ENCODE assay signal across 8 cellular contexts in genomic region chr12:91355150-91356006, GRCh38.
DNase-seq lines count a peak whose midpoint lies in the region; ATAC-seq and TF ChIP-seq lines count a peak whose summit lies in the region.

No MANE protein-coding gene starts in this region.

- no peak overlapping the region for H3K4me3 Mint-ChIP-seq in activated CD8-positive, alpha-beta T cell treated with anti-CD3 and anti-CD28 coated beads, Interleukin-2, amount 10 ng/mL, durations not matched to agents 7 days and 5 days
- no peak overlapping the region for H3K4me3 Mint-ChIP-seq in naive B cell

- H3K4me1 ChIP-seq in esophagus squamous epithelium, result peaks cover 0 to 12% (median 0%) of the 10 kb centered on the region in 3 donors
- no peaks in the 10 kb centered on the region for H3K4me1 ChIP-seq in thoracic aorta (ENCODE audit: control insufficient read depth in 1 of 2, low read depth in 2 of 2)

- no peak overlapping the region for H3K27ac Mint-ChIP-seq in activated CD8-positive, alpha-beta T cell treated with anti-CD3 and anti-CD28 coated beads, Interleukin-2, amount 10 ng/mL, durations not matched to agents 7 days and 5 days
- no peak overlapping the region for H3K27ac Mint-ChIP-seq in naive B cell

- DNase-seq in COR-L47 (lab: John Stamatoyannopoulos, UW) (peak; percentile 56), NCI-H526 treated with DMSO at 0.1 percent for 48 hours (lab: John Stamatoyannopoulos, UW) (peak; percentile 41), esophagus squamous epithelium (lab: John Stamatoyannopoulos, UW) (no peak), naive B cell (peak; percentile 11), thoracic aorta (ENCODE audit: low spot score) (peak; percentile 14)
- DNase-seq in activated CD8-positive, alpha-beta T cell treated with anti-CD3 and anti-CD28 coated beads, Interleukin-2, amount 10 ng/mL, durations not matched to agents 7 days and 5 days, result peak; percentile 61

- 28 to 35% methylated on average over 8 of the region's 8 CpGs for WGBS in esophagus squamous epithelium, 2 donors

- H3K9me3 ChIP-seq in esophagus squamous epithelium, result no peaks in the 10 kb centered on the region
- H3K9me3 ChIP-seq in thoracic aorta, result no peaks in the 10 kb centered on the region

- TF ChIP-seq POLR2A in esophagus squamous epithelium (IDR thresholded peaks at IDR 0.05), result no peak

- POLR2A ChIA-PET in activated CD8-positive, alpha-beta T cell treated with anti-CD3 and anti-CD28 coated beads, Interleukin-2, amount 10 ng/mL, durations not matched to agents 7 days and 5 days (lab: Charles Lee), result no interaction called here

- intact Hi-C loops in esophagus squamous epithelium (cut with DNase I), result loop anchor here (10.0 kb wide), 1 partner anchor 381 kb away; no protein-coding TSS in a partner anchor

- CTCF ChIA-PET in activated CD8-positive, alpha-beta T cell treated with anti-CD3 and anti-CD28 coated beads, Interleukin-2, amount 10 ng/mL, durations not matched to agents 7 days and 5 days (lab: Charles Lee), result interaction anchor here (0.5 to 3.1 kb wide), 8 partner anchors 11 to 377 kb away, joined by 3 to 10 read pairs (median 5); no protein-coding TSS in a partner anchor

- no peaks in the 10 kb centered on the region for H3K4me1 Mint-ChIP-seq in activated CD8-positive, alpha-beta T cell treated with anti-CD3 and anti-CD28 coated beads, Interleukin-2, amount 10 ng/mL, durations not matched to agents 7 days and 5 days (ENCODE audit: low read depth)
- H3K4me1 Mint-ChIP-seq in naive B cell, result no peaks in the 10 kb centered on the region

- no peaks in the 10 kb centered on the region for H3K36me3 ChIP-seq in esophagus squamous epithelium
- H3K36me3 ChIP-seq in thoracic aorta, result no peaks in the 10 kb centered on the region

- H3K4me3 ChIP-seq in esophagus squamous epithelium (no peak overlapping the region), thoracic aorta (no peak overlapping the region)

- H3K27me3 Mint-ChIP-seq in activated CD8-positive, alpha-beta T cell treated with anti-CD3 and anti-CD28 coated beads, Interleukin-2, amount 10 ng/mL, durations not matched to agents 7 days and 5 days (ENCODE audit: low read depth), result peaks cover 14% of the 10 kb centered on the region
- H3K27me3 Mint-ChIP-seq in naive B cell, result peaks cover 16 to 24% (median 23%) of the 10 kb centered on the region in 3 donors

- H3K9me3 Mint-ChIP-seq in activated CD8-positive, alpha-beta T cell treated with anti-CD3 and anti-CD28 coated beads, Interleukin-2, amount 10 ng/mL, durations not matched to agents 7 days and 5 days (ENCODE audit: insufficient read depth), result no peaks in the 10 kb centered on the region
- peaks cover 0 to 4% (median 0%) of the 10 kb centered on the region in 7 donors for H3K9me3 Mint-ChIP-seq in naive B cell

- ATAC-seq in GM19328 (IDR thresholded peaks at IDR 0.05; ENCODE audit: unreplicated experiment) (peak; percentile 87), HG03354 (IDR thresholded peaks at IDR 0.05; ENCODE audit: poor library complexity, severe bottlenecking, unreplicated experiment) (peak; percentile 98), naive B cell (ENCODE audit: low read depth in 2 of 2) (peak; percentile 65 to 81), thoracic aorta (ENCODE audit: insufficient number of reproducible peaks, low FRiP score, low read depth) (peak; percentile 85)
- peak; percentile 85 for ATAC-seq in activated CD8-positive, alpha-beta T cell treated with anti-CD3 and anti-CD28 coated beads, Interleukin-2, amount 10 ng/mL, durations not matched to agents 7 days and 5 days

- TF ChIP-seq CTCF in esophagus squamous epithelium (IDR thresholded peaks at IDR 0.05) (peak in 5 of 6 experiments; percentile 73 to 85 (median 82)), thoracic aorta (IDR thresholded peaks at IDR 0.05) (peak; percentile 82)

- H3K27ac ChIP-seq in esophagus squamous epithelium (no peak overlapping the region), thoracic aorta (no peak overlapping the region)

- H3K27me3 ChIP-seq in esophagus squamous epithelium (no peaks in the 10 kb centered on the region), thoracic aorta (replicated peaks; ENCODE audit: insufficient read depth) (no peaks in the 10 kb centered on the region)

- no peaks in the 10 kb centered on the region for H3K36me3 Mint-ChIP-seq in activated CD8-positive, alpha-beta T cell treated with anti-CD3 and anti-CD28 coated beads, Interleukin-2, amount 10 ng/mL, durations not matched to agents 7 days and 5 days (ENCODE audit: low read depth)
- H3K36me3 Mint-ChIP-seq in naive B cell, result no peaks in the 10 kb centered on the region
